In the genomic region with DNA sequence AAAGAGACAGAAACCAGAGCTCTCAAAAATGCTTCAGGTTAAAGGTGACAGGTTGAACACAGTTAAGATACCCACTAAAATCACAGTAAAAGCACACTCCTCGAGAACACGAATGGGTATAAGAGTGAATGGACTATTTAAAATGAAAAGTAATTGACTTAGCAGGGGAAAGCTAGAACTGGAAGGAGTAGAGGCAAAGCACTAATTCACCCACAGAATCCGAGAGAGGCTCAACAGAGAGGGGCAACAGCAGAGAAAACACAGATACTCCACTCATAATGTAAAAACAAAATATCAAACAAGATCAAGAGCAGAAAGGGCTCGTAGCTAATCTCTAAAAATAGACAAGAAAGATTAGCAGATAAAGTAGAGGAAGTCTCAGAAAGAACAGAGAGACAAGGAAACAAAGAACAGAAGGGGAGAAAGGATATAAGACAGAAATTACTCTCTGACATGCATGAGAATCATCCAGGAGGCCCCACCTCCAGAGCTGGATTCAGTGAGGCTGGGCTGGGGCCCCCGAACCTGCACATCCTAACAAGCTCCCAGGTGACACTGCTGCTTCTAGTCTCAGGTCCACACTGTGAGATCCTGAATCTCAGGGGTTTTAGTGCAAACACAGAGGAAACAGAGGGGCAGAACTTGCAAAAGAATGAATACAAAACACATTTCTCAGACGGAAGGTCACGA, we compare ENCODE assay signal across 16 cellular contexts.
DNase-seq lines count a peak whose midpoint lies in the region; ATAC-seq and TF ChIP-seq lines count a peak whose summit lies in the region.
"Had no signal": no experiment of that assay in that cellular context is flagged by ENCODE, and none has a peak within 500 bp of the region (broad histone marks: within the 10 kb centered on the region; RNA-seq: fewer than 3 reads in every experiment).

No MANE protein-coding gene starts in this region.

- no peak for TF ChIP-seq CTCF in glutamatergic neuron (IDR thresholded peaks at IDR 0.05; ENCODE audit: partially characterized antibody, unreplicated experiment)

- H3K36me3 ChIP-seq in thymus (ENCODE audit: control insufficient read depth, insufficient read depth) = peaks cover 53% of the 10 kb centered on the region
- peaks cover 69% of the 10 kb centered on the region for H3K36me3 ChIP-seq in SJCRH30

- H3K27ac ChIP-seq in thymus (ENCODE audit: low read depth) (peak overlapping the region; percentile 58), SJCRH30 (no peak overlapping the region)

- H3K27me3 ChIP-seq in thymus (ENCODE audit: control insufficient read depth, insufficient read depth) = no peaks in the 10 kb centered on the region
- H3K27me3 ChIP-seq in SJCRH30 = no peaks in the 10 kb centered on the region

- H3K9me3 Mint-ChIP-seq in activated naive CD4-positive, alpha-beta T cell treated with anti-CD3 and anti-CD28 coated beads, Interleukin-2, amount 10 ng/mL, durations not matched to agents 7 days and 5 days = no peaks in the 10 kb centered on the region
- H3K9me3 Mint-ChIP-seq in glutamatergic neuron (ENCODE audit: unreplicated experiment) = peaks cover 4% of the 10 kb centered on the region

- ATAC-seq in T-helper 17 cell (no peak), GM19324 (IDR thresholded peaks at IDR 0.05; ENCODE audit: low FRiP score, unreplicated experiment) (no peak)
- ATAC-seq: K562, left lobe of liver had no signal

- peaks cover 43% of the 10 kb centered on the region for H3K4me1 Mint-ChIP-seq in activated naive CD4-positive, alpha-beta T cell treated with anti-CD3 and anti-CD28 coated beads, Interleukin-2, amount 10 ng/mL, durations not matched to agents 7 days and 5 days
- H3K4me1 Mint-ChIP-seq in T-helper 17 cell (peaks cover 32% of the 10 kb centered on the region), glutamatergic neuron (ENCODE audit: low read depth, unreplicated experiment) (peaks cover 15% of the 10 kb centered on the region)

- H3K4me3 ChIP-seq in thymus (ENCODE audit: low read length) (no peak overlapping the region), SJCRH30 (no peak overlapping the region)
- H3K4me3 ChIP-seq: K562 had no signal

- DNase-seq in activated naive CD4-positive, alpha-beta T cell treated with anti-CD3 and anti-CD28 coated beads, Interleukin-2, amount 10 ng/mL, durations not matched to agents 7 days and 5 days = peak; percentile 50
- DNase-seq in activated naive CD4-positive, alpha-beta T cell treated with anti-CD3 and anti-CD28 coated beads, Interleukin-2, amount 50 U/mL, for 16 hours = no peak
- no peak for DNase-seq in T-helper 17 cell
- no peak for DNase-seq in glutamatergic neuron
- no peak for DNase-seq in T-helper 9 cell
- DNase-seq in SJCRH30 = no peak
- DNase-seq: activated CD8-positive, alpha-beta memory T cell treated with anti-CD3 and anti-CD28 coated beads for 24 hours; foreskin fibroblast; NCI-H1048; NCI-H2227 treated with DMSO at 0.1 percent for 48 hours; NK-92 treated with Interleukin-12 subunit alpha and Interleukin-12 subunit beta, amount 100 ng/mL, for 24 hours; stimulated activated CD4-positive, alpha-beta T cell treated with anti-CD3 and anti-CD28 coated beads, Interleukin-12 subunit alpha, Interleukin-12 subunit beta, amount 100 ng/mL, for 4 hours had no signal

- H3K9me3 ChIP-seq in T-helper 17 cell (ENCODE audit: control insufficient read depth, low read length, poor library complexity, severe bottlenecking) (no peaks in the 10 kb centered on the region), thymus (ENCODE audit: control insufficient read depth) (no peaks in the 10 kb centered on the region), SJCRH30 (replicated peaks) (no peaks in the 10 kb centered on the region)

- CTCF ChIA-PET in activated naive CD4-positive, alpha-beta T cell treated with anti-CD3 and anti-CD28 coated beads, Interleukin-2, amount 10 ng/mL, durations not matched to agents 7 days and 5 days (lab: Charles Lee) = interaction anchor here (0.9 kb wide), 1 partner anchor 10 kb away, joined by 3 read pairs; no protein-coding TSS in a partner anchor

- H3K36me3 Mint-ChIP-seq in activated naive CD4-positive, alpha-beta T cell treated with anti-CD3 and anti-CD28 coated beads, Interleukin-2, amount 10 ng/mL, durations not matched to agents 7 days and 5 days = peaks cover 67% of the 10 kb centered on the region
- peaks cover 6% of the 10 kb centered on the region for H3K36me3 Mint-ChIP-seq in T-helper 17 cell (ENCODE audit: low read depth)
- peaks cover 4% of the 10 kb centered on the region for H3K36me3 Mint-ChIP-seq in glutamatergic neuron (ENCODE audit: unreplicated experiment)

- peak overlapping the region; percentile 98 for H3K27ac Mint-ChIP-seq in activated naive CD4-positive, alpha-beta T cell treated with anti-CD3 and anti-CD28 coated beads, Interleukin-2, amount 10 ng/mL, durations not matched to agents 7 days and 5 days
- peak overlapping the region; percentile 96 for H3K27ac Mint-ChIP-seq in T-helper 17 cell
- peak overlapping the region; percentile 93 for H3K27ac Mint-ChIP-seq in glutamatergic neuron (ENCODE audit: unreplicated experiment)

- H3K27me3 Mint-ChIP-seq in activated naive CD4-positive, alpha-beta T cell treated with anti-CD3 and anti-CD28 coated beads, Interleukin-2, amount 10 ng/mL, durations not matched to agents 7 days and 5 days = no peaks in the 10 kb centered on the region
- H3K27me3 Mint-ChIP-seq in T-helper 17 cell = no peaks in the 10 kb centered on the region
- peaks cover 6% of the 10 kb centered on the region for H3K27me3 Mint-ChIP-seq in glutamatergic neuron (ENCODE audit: unreplicated experiment)

- H3K4me1 ChIP-seq in thymus (ENCODE audit: control insufficient read depth, insufficient read depth, low read length) (peaks cover 12% of the 10 kb centered on the region), SJCRH30 (no peaks in the 10 kb centered on the region)

- WGBS in thymus = 60% methylated on average over 7 of the region's 7 CpGs

- H3K4me3 Mint-ChIP-seq in activated naive CD4-positive, alpha-beta T cell treated with anti-CD3 and anti-CD28 coated beads, Interleukin-2, amount 10 ng/mL, durations not matched to agents 7 days and 5 days = peak overlapping the region; percentile 20
- peak overlapping the region; percentile 87 for H3K4me3 Mint-ChIP-seq in T-helper 17 cell
- H3K4me3 Mint-ChIP-seq in glutamatergic neuron (ENCODE audit: unreplicated experiment) = peak overlapping the region; percentile 2

Comparison
In these comparisons a context has a peak if more than half of its experiments do, and no peak if none do; other contexts are left out.
1. H3K4me3 Mint-ChIP-seq: peak in every context shown above with its lines; median percentile 87 in T-helper 17 cell; 20 in activated naive CD4-positive, alpha-beta T cell treated with anti-CD3 and anti-CD28 coated beads, Interleukin-2, amount 10 ng/mL, durations not matched to agents 7 days and 5 days; 2 in glutamatergic neuron.